ENCODE assay signal across 1 cellular context in the genomic region with DNA sequence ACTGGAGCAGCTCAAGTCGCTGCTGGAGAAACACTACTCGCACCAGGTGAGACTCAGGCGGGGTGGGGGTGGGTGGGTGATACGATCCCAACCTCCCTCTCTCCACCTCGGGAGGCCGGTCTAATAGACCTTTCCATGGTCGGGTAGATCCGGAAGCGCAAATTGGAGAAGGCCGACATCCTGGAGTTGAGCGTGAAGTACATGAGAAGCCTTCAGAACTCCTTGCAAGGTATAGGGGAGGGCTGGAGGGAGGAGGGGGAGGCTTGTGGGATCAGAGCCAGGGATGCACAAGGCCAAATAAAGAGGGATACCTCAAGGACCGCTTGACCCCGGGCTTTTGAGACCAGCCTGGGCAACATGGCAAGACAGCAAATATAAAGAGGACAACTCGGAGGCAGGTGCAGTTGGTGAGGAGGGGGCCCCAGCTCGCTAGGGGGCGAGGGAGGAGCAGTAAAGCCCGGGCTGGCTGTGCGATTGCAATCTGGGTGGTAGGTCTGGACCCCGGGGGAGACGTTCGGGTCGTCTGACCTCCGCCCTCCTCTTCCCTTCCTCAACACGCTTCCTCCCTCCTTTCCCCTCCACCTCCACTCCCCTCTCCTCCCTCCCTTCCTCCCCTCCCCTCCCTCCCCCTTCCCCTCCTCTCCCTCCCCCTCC.
A peak's percentile ranks its signal among the peaks of the same experiment; 100 is the strongest.
TF ChIP-seq lines count a peak whose summit lies in the region.

No MANE protein-coding gene starts in this region.

TF ChIP-seq in HepG2, 621 proteins besides CTCF, POLR2A, EP300 and RAD21:
- TF ChIP-seq PCBP2 (optimal IDR thresholded peaks at IDR 0.05; ENCODE audit: low read depth, low read length, poor library complexity, severe bottlenecking) (peak; percentile 70), TCF12 (IDR thresholded peaks at IDR 0.05) (no peak), TCF12 (CRISPR knock-in tag; IDR thresholded peaks at IDR 0.05) (no peak), ZNF263 (CRISPR knock-in tag; IDR thresholded peaks at IDR 0.05) (no peak), IKZF1 (IDR thresholded peaks at IDR 0.05) (no peak), ZNF563 (CRISPR knock-in tag; IDR thresholded peaks at IDR 0.05) (no peak), GATAD1 (CRISPR knock-in tag; IDR thresholded peaks at IDR 0.05) (no peak), PAWR (CRISPR knock-in tag; IDR thresholded peaks at IDR 0.05; ENCODE audit: borderline replicate concordance) (0 out of 2 replicates have a peak, but pooled peaks have one; percentile 1), ZSCAN29 (CRISPR knock-in tag; conservative IDR thresholded peaks at IDR 0.05) (0 out of 2 replicates have a peak, but pooled peaks have one; percentile 2), XBP1 (CRISPR knock-in tag; IDR thresholded peaks at IDR 0.05) (no peak), FOXM1 (CRISPR knock-in tag; IDR thresholded peaks at IDR 0.05) (no peak), KLF11 (CRISPR knock-in tag; IDR thresholded peaks at IDR 0.05) (no peak), PCBP1 (IDR thresholded peaks at IDR 0.05; ENCODE audit: borderline replicate concordance, low read depth, low read length) (peak; percentile 95), HIVEP1 (CRISPR knock-in tag; IDR thresholded peaks at IDR 0.05) (no peak), HES4 (CRISPR knock-in tag; IDR thresholded peaks at IDR 0.05; ENCODE audit: borderline replicate concordance) (no peak), NPAS2 (CRISPR knock-in tag; IDR thresholded peaks at IDR 0.05; ENCODE audit: borderline replicate concordance) (peak; percentile 4; the same call in 1 of the 2 replicates), ZNF652 (CRISPR knock-in tag; IDR thresholded peaks at IDR 0.05; ENCODE audit: borderline replicate concordance, low read depth) (no peak), ZNF101 (CRISPR knock-in tag; IDR thresholded peaks at IDR 0.05; ENCODE audit: borderline replicate concordance, low read depth) (no peak), NR3C1 (CRISPR knock-in tag; IDR thresholded peaks at IDR 0.05) (no peak), ZC3H13 (CRISPR knock-in tag; IDR thresholded peaks at IDR 0.05) (no peak), CHD2 (IDR thresholded peaks at IDR 0.05; ENCODE audit: low read depth, low read length) (no peak)
- TF ChIP-seq, protein P1, sequence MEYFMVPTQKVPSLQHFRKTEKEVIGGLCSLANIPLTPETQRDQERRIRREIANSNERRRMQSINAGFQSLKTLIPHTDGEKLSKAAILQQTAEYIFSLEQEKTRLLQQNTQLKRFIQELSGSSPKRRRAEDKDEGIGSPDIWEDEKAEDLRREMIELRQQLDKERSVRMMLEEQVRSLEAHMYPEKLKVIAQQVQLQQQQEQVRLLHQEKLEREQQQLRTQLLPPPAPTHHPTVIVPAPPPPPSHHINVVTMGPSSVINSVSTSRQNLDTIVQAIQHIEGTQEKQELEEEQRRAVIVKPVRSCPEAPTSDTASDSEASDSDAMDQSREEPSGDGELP (IDR thresholded peaks at IDR 0.05; ENCODE audit: borderline replicate concordance, low read depth): no peak
- TF ChIP-seq, protein P2, sequence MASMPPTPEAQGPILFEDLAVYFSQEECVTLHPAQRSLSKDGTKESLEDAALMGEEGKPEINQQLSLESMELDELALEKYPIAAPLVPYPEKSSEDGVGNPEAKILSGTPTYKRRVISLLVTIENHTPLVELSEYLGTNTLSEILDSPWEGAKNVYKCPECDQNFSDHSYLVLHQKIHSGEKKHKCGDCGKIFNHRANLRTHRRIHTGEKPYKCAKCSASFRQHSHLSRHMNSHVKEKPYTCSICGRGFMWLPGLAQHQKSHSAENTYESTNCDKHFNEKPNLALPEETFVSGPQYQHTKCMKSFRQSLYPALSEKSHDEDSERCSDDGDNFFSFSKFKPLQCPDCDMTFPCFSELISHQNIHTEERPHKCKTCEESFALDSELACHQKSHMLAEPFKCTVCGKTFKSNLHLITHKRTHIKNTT (CRISPR knock-in tag; IDR thresholded peaks at IDR 0.05): no peak
- TF ChIP-seq, protein P3, sequence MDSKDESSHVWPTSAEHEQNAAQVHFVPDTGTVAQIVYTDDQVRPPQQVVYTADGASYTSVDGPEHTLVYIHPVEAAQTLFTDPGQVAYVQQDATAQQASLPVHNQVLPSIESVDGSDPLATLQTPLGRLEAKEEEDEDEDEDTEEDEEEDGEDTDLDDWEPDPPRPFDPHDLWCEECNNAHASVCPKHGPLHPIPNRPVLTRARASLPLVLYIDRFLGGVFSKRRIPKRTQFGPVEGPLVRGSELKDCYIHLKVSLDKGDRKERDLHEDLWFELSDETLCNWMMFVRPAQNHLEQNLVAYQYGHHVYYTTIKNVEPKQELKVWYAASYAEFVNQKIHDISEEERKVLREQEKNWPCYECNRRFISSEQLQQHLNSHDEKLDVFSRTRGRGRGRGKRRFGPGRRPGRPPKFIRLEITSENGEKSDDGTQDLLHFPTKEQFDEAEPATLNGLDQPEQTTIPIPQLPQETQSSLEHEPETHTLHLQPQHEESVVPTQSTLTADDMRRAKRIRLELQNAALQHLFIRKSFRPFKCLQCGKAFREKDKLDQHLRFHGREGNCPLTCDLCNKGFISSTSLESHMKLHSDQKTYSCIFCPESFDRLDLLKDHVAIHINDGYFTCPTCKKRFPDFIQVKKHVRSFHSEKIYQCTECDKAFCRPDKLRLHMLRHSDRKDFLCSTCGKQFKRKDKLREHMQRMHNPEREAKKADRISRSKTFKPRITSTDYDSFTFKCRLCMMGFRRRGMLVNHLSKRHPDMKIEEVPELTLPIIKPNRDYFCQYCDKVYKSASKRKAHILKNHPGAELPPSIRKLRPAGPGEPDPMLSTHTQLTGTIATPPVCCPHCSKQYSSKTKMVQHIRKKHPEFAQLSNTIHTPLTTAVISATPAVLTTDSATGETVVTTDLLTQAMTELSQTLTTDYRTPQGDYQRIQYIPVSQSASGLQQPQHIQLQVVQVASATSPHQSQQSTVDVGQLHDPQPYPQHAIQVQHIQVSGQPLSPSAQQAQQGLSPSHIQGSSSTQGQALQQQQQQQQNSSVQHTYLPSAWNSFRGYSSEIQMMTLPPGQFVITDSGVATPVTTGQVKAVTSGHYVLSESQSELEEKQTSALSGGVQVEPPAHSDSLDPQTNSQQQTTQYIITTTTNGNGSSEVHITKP (CRISPR knock-in tag; IDR thresholded peaks at IDR 0.05; ENCODE audit: low read depth): no peak
- TF ChIP-seq, protein P4, sequence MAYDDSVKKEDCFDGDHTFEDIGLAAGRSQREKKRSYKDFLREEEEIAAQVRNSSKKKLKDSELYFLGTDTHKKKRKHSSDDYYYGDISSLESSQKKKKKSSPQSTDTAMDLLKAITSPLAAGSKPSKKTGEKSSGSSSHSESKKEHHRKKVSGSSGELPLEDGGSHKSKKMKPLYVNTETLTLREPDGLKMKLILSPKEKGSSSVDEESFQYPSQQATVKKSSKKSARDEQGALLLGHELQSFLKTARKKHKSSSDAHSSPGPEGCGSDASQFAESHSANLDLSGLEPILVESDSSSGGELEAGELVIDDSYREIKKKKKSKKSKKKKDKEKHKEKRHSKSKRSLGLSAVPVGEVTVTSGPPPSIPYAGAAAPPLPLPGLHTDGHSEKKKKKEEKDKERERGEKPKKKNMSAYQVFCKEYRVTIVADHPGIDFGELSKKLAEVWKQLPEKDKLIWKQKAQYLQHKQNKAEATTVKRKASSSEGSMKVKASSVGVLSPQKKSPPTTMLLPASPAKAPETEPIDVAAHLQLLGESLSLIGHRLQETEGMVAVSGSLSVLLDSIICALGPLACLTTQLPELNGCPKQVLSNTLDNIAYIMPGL (CRISPR knock-in tag; IDR thresholded peaks at IDR 0.05; ENCODE audit: borderline replicate concordance in 1 of 2, low read depth in 1 of 2): no peak
